7 cellular contexts compared by ENCODE assay signal in the genomic region with DNA sequence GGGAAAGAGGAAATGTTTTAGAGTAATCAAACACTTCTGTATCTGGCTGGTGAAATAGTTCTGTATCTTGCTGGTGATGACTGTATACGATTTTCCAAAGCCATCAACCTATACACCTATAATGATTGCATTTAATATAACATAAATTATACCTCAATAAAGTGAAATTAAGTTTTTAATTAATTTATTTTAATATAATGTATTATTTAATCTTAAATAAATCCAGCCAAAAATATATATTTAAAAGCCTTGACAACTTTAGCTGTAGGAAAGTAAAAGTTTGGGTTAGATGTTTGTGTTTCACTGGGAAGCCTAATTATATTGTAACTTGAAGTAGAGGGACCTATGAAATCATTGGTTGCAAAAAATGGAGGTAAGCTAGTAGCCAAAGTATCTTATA.
"Had no signal": no experiment of that assay in that cellular context is flagged by ENCODE, and none has a peak within 500 bp of the region (broad histone marks: within the 10 kb centered on the region; RNA-seq: fewer than 3 reads in every experiment).

No MANE protein-coding gene starts in this region.

- FAIRE-seq: G401.6, GM12878, GM12892, GM18507, GM19239 had no signal

- ATAC-seq: GM12878 had no signal

- H3K4me3 ChIP-seq: GM12878 had no signal

- DNase-seq: GDM1, GF-D8 had no signal
